In genomic region chr17:63826468-63827001, GRCh38 we compare ENCODE assay signal across 8 cellular contexts. TPM values are rescaled to one million over a fixed set of nuclear protein-coding genes. Genes with fewer than 3 reads are reported as not detected.
DNase-seq lines count a peak whose midpoint lies in the region; ATAC-seq, FAIRE-seq and TF ChIP-seq lines count a peak whose summit lies in the region.

No MANE protein-coding gene starts in this region.

- H3K27ac Mint-ChIP-seq in dendritic cell treated with granulocyte-macrophage colony-stimulating factor and Interleukin-4, amounts not matched to agents 40 ng/mL and 50 ng/mL, for 4 days = peak overlapping the region; percentile 94

- intact Hi-C loops in dendritic cell treated with granulocyte-macrophage colony-stimulating factor and Interleukin-4, amounts not matched to agents 40 ng/mL and 50 ng/mL, for 4 days (cut with micrococcal nuclease) = loop anchor here (1.0 to 5.0 kb wide), 3 partner anchors 16 to 129 kb away; partner anchors contain the start of genes CCDC47, DDX42 and SMARCD2

- no peaks in the 10 kb centered on the region for H3K4me1 ChIP-seq in NT2/D1 (ENCODE audit: insufficient read depth, insufficient read length)
- no peaks in the 10 kb centered on the region for H3K4me1 ChIP-seq in mesodermal cell (ENCODE audit: control insufficient read depth, insufficient read depth, low read length, poor library complexity, severe bottlenecking)

- H3K9ac ChIP-seq in NT2/D1 (ENCODE audit: insufficient read length, low read depth) = peak overlapping the region; percentile 92

- peaks cover 73% of the 10 kb centered on the region for H3K4me1 Mint-ChIP-seq in activated T-cell treated with anti-CD3 and anti-CD28 coated beads, Interleukin-2, amount 50 U/mL, for 4 hours (ENCODE audit: low read depth)
- peaks cover 56% of the 10 kb centered on the region for H3K4me1 Mint-ChIP-seq in dendritic cell treated with granulocyte-macrophage colony-stimulating factor and Interleukin-4, amounts not matched to agents 40 ng/mL and 50 ng/mL, for 4 days (ENCODE audit: low read depth)

- no peak for DNase-seq in activated T-cell treated with anti-CD3 and anti-CD28 coated beads, Interleukin-2, amount 50 U/mL, for 4 hours
- DNase-seq in activated T-cell treated with anti-CD3 and anti-CD28 coated beads, Interleukin-2, amount 50 U/mL, for 1 hour = no peak
- no peak for DNase-seq in NT2/D1 (ENCODE audit: low read depth, low spot score)
- no peak for DNase-seq in putamen (ENCODE audit: low spot score)
- DNase-seq in H54 (ENCODE audit: insufficient read length, low spot score) = no peak

- 1% methylated on average over 27 to 28 of the region's 31 CpGs for WGBS in mesodermal cell (ENCODE audit: insufficient coverage in 2 of 2), 2 experiments

- no peak for TF ChIP-seq POLR2A in H54 (IDR thresholded peaks at IDR 0.05; ENCODE audit: low read depth, low read length)

- peak overlapping the region; percentile 99 for H3K4me3 Mint-ChIP-seq in activated T-cell treated with anti-CD3 and anti-CD28 coated beads, Interleukin-2, amount 50 U/mL, for 4 hours
- H3K4me3 Mint-ChIP-seq in dendritic cell treated with granulocyte-macrophage colony-stimulating factor and Interleukin-4, amounts not matched to agents 40 ng/mL and 50 ng/mL, for 4 days = peak overlapping the region; percentile 90

- peak; percentile 2 to 3 for ATAC-seq in activated T-cell treated with anti-CD3 and anti-CD28 coated beads, Interleukin-2, amount 50 U/mL, for 4 hours
- no peak for ATAC-seq in HG03039 (IDR thresholded peaks at IDR 0.05; ENCODE audit: unreplicated experiment)

- H3K27me3 Mint-ChIP-seq in activated T-cell treated with anti-CD3 and anti-CD28 coated beads, Interleukin-2, amount 50 U/mL, for 4 hours (ENCODE audit: low read depth) = no peaks in the 10 kb centered on the region
- no peaks in the 10 kb centered on the region for H3K27me3 Mint-ChIP-seq in dendritic cell treated with granulocyte-macrophage colony-stimulating factor and Interleukin-4, amounts not matched to agents 40 ng/mL and 50 ng/mL, for 4 days

- H3K9me3 ChIP-seq in NT2/D1 (ENCODE audit: insufficient read depth, low read length) = no peaks in the 10 kb centered on the region
- H3K9me3 ChIP-seq in mesodermal cell (ENCODE audit: control insufficient read depth, low read length) = no peaks in the 10 kb centered on the region

- peaks cover 71% of the 10 kb centered on the region for H3K36me3 Mint-ChIP-seq in activated T-cell treated with anti-CD3 and anti-CD28 coated beads, Interleukin-2, amount 50 U/mL, for 4 hours (ENCODE audit: insufficient read depth)
- peaks cover 88% of the 10 kb centered on the region for H3K36me3 Mint-ChIP-seq in dendritic cell treated with granulocyte-macrophage colony-stimulating factor and Interleukin-4, amounts not matched to agents 40 ng/mL and 50 ng/mL, for 4 days (ENCODE audit: low read depth)

- H3K36me3 ChIP-seq in NT2/D1 (ENCODE audit: insufficient read depth, insufficient read length, low read length) (peaks cover 83% of the 10 kb centered on the region), mesodermal cell (ENCODE audit: control insufficient read depth, insufficient read depth, low read length) (peaks cover 76% of the 10 kb centered on the region)

- peak overlapping the region; percentile 97 for H3K27ac ChIP-seq in mesodermal cell (ENCODE audit: low read depth, low read length, severe bottlenecking)

- FAIRE-seq in H54 (lab: Jason Lieb, UNC) = no peak

- peak overlapping the region; percentile 97 for H3K4me3 ChIP-seq in NT2/D1 (ENCODE audit: insufficient read length, low read depth)
- H3K4me3 ChIP-seq in mesodermal cell (ENCODE audit: extremely low read depth, insufficient read depth, low read length, poor library complexity, severe bottlenecking) = peak overlapping the region; percentile 88

- no peaks in the 10 kb centered on the region for H3K9me3 Mint-ChIP-seq in activated T-cell treated with anti-CD3 and anti-CD28 coated beads, Interleukin-2, amount 50 U/mL, for 4 hours
- no peaks in the 10 kb centered on the region for H3K9me3 Mint-ChIP-seq in dendritic cell treated with granulocyte-macrophage colony-stimulating factor and Interleukin-4, amounts not matched to agents 40 ng/mL and 50 ng/mL, for 4 days

- no peaks in the 10 kb centered on the region for H3K27me3 ChIP-seq in NT2/D1 (ENCODE audit: insufficient read depth, insufficient read length)

RNA-seq across cellular contexts. Expression of gene PSMC5, which starts 0.7 kb away (rescaled TPM):
- total RNA-seq in activated T-cell treated with anti-CD3 and anti-CD28 coated beads, Interleukin-2, amount 50 U/mL, for 4 hours = 100 to 1,000 TPM; 272 to 298 (median 280) TPM
- polyA plus RNA-seq in mesodermal cell (2013, experiment 1 of 2) = 113 TPM
- polyA plus RNA-seq in mesodermal cell (2013, experiment 2 of 2) = 110 TPM

RNA-seq across cellular contexts. Expression of gene FTSJ3, which starts 0.9 kb away (rescaled TPM):
- 100 to 1,000 TPM; 123 to 169 (median 157) TPM for total RNA-seq in activated T-cell treated with anti-CD3 and anti-CD28 coated beads, Interleukin-2, amount 50 U/mL, for 4 hours
- polyA plus RNA-seq in mesodermal cell (2013, experiment 1 of 2) = 28.3 TPM
- polyA plus RNA-seq in mesodermal cell (2013, experiment 2 of 2) = 24.2 TPM

RNA-seq across cellular contexts. Expression of gene SMARCD2, which starts 15.9 kb away (rescaled TPM):
- 10 to 100 TPM; 81.4 to 87.9 (median 83.8) TPM for total RNA-seq in activated T-cell treated with anti-CD3 and anti-CD28 coated beads, Interleukin-2, amount 50 U/mL, for 4 hours
- 59.3 TPM for polyA plus RNA-seq in mesodermal cell (2013, experiment 1 of 2)
- polyA plus RNA-seq in mesodermal cell (2013, experiment 2 of 2) = 52.7 TPM

RNA-seq across cellular contexts. Expression of gene CSH2, which starts 46.9 kb away (rescaled TPM):
- total RNA-seq in activated T-cell treated with anti-CD3 and anti-CD28 coated beads, Interleukin-2, amount 50 U/mL, for 4 hours = not detected
- not detected for polyA plus RNA-seq in mesodermal cell (2013, experiment 1 of 2)
- polyA plus RNA-seq in mesodermal cell (2013, experiment 2 of 2) = not detected

RNA-seq across cellular contexts. Expression of gene DDX42, which starts 52.6 kb away (rescaled TPM):
- 100 to 1,000 TPM in 1 of 3 donors, 10 to 100 TPM in 2; 95.1 to 112 (median 95.3) TPM for total RNA-seq in activated T-cell treated with anti-CD3 and anti-CD28 coated beads, Interleukin-2, amount 50 U/mL, for 4 hours
- 81.7 TPM for polyA plus RNA-seq in mesodermal cell (2013, experiment 1 of 2)
- polyA plus RNA-seq in mesodermal cell (2013, experiment 2 of 2) = 86.5 TPM
